19 cellular contexts compared by ENCODE assay signal in the genomic region with DNA sequence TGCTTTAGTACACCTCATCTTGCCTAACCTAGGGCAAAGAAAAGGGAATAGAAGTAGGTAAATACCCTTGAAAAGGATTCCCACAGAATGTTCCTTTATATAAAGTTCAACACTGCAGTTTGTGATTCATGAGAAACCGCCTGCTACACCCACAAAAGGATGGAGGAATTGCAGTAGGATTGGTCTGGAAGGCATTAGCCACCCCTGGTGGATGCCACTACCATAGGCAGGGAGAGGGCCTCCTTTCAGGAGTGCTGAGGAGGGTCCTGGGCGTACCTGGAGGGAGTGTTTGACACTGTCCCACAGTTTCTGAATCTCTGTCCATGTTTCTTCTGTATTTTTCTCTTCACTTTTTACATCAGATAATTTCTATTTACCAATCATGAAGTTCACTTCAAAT.
DNase-seq lines count a peak whose midpoint lies in the region; ATAC-seq, FAIRE-seq and TF ChIP-seq lines count a peak whose summit lies in the region.
"Had no signal": no experiment of that assay in that cellular context is flagged by ENCODE, and none has a peak within 500 bp of the region (broad histone marks: within the 10 kb centered on the region; RNA-seq: fewer than 3 reads in every experiment).

No MANE protein-coding gene starts in this region.

- FAIRE-seq in HepG2 (lab: Jason Lieb, UNC) = no peak

- BruUV-seq in HepG2 (replicated peaks; lab: Mats Ljungman, UMichigan) = no TSS peak

- H3K4me2 ChIP-seq in HepG2 (ENCODE audit: low read depth, low read length) (no peak overlapping the region), hepatocyte (no peak overlapping the region)

- H3K4me3 ChIP-seq in HepG2 (replicated peaks in 1 of 3; ENCODE audit: insufficient read depth in 1 of 3, low read depth in 2 of 3, low read length in 3 of 3) (no peak overlapping the region), right lobe of liver (no peak overlapping the region), hepatocyte (no peak overlapping the region)
- H3K4me3 ChIP-seq: dorsolateral prefrontal cortex, SJSA1, tibial nerve had no signal

- H3K27ac Mint-ChIP-seq in WTC11 = no peak overlapping the region
- no peak overlapping the region for H3K27ac Mint-ChIP-seq in type B pancreatic cell
- no peak overlapping the region for H3K27ac Mint-ChIP-seq in immature natural killer cell
- H3K27ac Mint-ChIP-seq: activated CD8-positive, alpha-beta T cell treated with anti-CD3 and anti-CD28 coated beads, Interleukin-2, amount 10 ng/mL, durations not matched to agents 7 days and 5 days; activated T-helper 2 cell treated with anti-CD3 and anti-CD28 coated beads, Interferon-gamma antibody, Interleukin-2, Interleukin-4, amounts not matched to agents 10 μg/mL and 5 μg/mL and 100 μg/mL, durations not matched to agents 14 hours and 24 hours and 36 hours had no signal

- H3K4me1 ChIP-seq in HepG2 (ENCODE audit: insufficient read depth, low read length) (no peaks in the 10 kb centered on the region), right lobe of liver (no peaks in the 10 kb centered on the region), hepatocyte (ENCODE audit: insufficient read depth) (no peaks in the 10 kb centered on the region)
- H3K4me1 ChIP-seq: SJSA1 had no signal

- intact Hi-C loops in HepG2 (cut with micrococcal nuclease; ENCODE audit: unreplicated experiment) (no loop called here), right lobe of liver (cut with DNase I) (no loop called here)

- H3K9me3 Mint-ChIP-seq in WTC11 (peaks cover 4% of the 10 kb centered on the region), type B pancreatic cell (peaks cover 2% of the 10 kb centered on the region), immature natural killer cell (peaks cover 0 to 6% (median 0%) of the 10 kb centered on the region in 6 donors)
- H3K9me3 Mint-ChIP-seq: activated T-helper 2 cell treated with anti-CD3 and anti-CD28 coated beads, Interferon-gamma antibody, Interleukin-2, Interleukin-4, amounts not matched to agents 10 μg/mL and 5 μg/mL and 100 μg/mL, durations not matched to agents 14 hours and 24 hours and 36 hours had no signal

- POLR2A ChIA-PET in HepG2 (lab: Yijun Ruan, JAX) (no interaction called here), WTC11 (lab: Charles Lee) (no interaction called here)

- H3K4me1 Mint-ChIP-seq in WTC11 = peaks cover 15% of the 10 kb centered on the region
- H3K4me1 Mint-ChIP-seq in type B pancreatic cell (ENCODE audit: unreplicated experiment) = no peaks in the 10 kb centered on the region
- H3K4me1 Mint-ChIP-seq in immature natural killer cell = no peaks in the 10 kb centered on the region

- H4K20me1 ChIP-seq in HepG2 (ENCODE audit: insufficient read depth, low read length) (no peaks in the 10 kb centered on the region), hepatocyte (ENCODE audit: insufficient read depth, poor library complexity, severe bottlenecking) (no peaks in the 10 kb centered on the region)

- H3K79me2 ChIP-seq in HepG2 (ENCODE audit: insufficient read depth, low read length) = no peaks in the 10 kb centered on the region
- no peaks in the 10 kb centered on the region for H3K79me2 ChIP-seq in hepatocyte

- TF ChIP-seq POLR2A in HepG2 (IDR thresholded peaks at IDR 0.05; ENCODE audit: insufficient read depth in 1 of 2, low read depth in 2 of 2, low read length in 2 of 2) (no peak), right lobe of liver (IDR thresholded peaks at IDR 0.05) (no peak)

- TF ChIP-seq CTCF in HepG2 (CRISPR knock-in tag; IDR thresholded peaks at IDR 0.05) (0 out of 2 replicates have a peak, but pooled peaks have one; percentile 13), right lobe of liver (IDR thresholded peaks at IDR 0.05) (no peak), WTC11 (IDR thresholded peaks at IDR 0.05) (no peak), hepatocyte (IDR thresholded peaks at IDR 0.05; ENCODE audit: poor library complexity) (peak; percentile 8), type B pancreatic cell (conservative IDR thresholded peaks at IDR 0.05) (peak; percentile 36)

- no peak overlapping the region for H3K27ac ChIP-seq in HepG2 (ENCODE audit: extremely low read length, insufficient read depth, low read length)
- H3K27ac ChIP-seq in right lobe of liver = no peak overlapping the region
- H3K27ac ChIP-seq in hepatocyte = no peak overlapping the region
- H3K27ac ChIP-seq: dorsolateral prefrontal cortex, SJSA1, tibial nerve had no signal

- DNase-seq in HepG2 (ENCODE audit: low spot score) = no peak
- DNase-seq in right lobe of liver = no peak
- DNase-seq in WTC11 (ENCODE audit: low spot score) = peak; percentile 40
- DNase-seq in hepatocyte (ENCODE audit: low spot score) = no peak
- no peak for DNase-seq in type B pancreatic cell (ENCODE audit: extremely low spot score, unreplicated experiment)
- DNase-seq in NCI-H526 (lab: John Stamatoyannopoulos, UW) = no peak
- DNase-seq in immature natural killer cell = no peak
- no peak for DNase-seq in HuH-7.5 (ENCODE audit: low spot score)
- DNase-seq: ACHN; activated CD8-positive, alpha-beta T cell treated with anti-CD3 and anti-CD28 coated beads, Interleukin-2, amount 10 ng/mL, durations not matched to agents 7 days and 5 days; amygdala; dorsolateral prefrontal cortex; KBM-7; NCI-H187; stimulated activated CD4-positive, alpha-beta T cell treated with anti-CD3 and anti-CD28 coated beads, Interleukin-4, amount 100 ng/mL, for 4 hours had no signal

- H3K27me3 ChIP-seq in HepG2 (ENCODE audit: control insufficient read depth in 1 of 2, insufficient read depth in 2 of 2, low read length in 2 of 2) = no peaks in the 10 kb centered on the region
- H3K27me3 ChIP-seq in right lobe of liver = no peaks in the 10 kb centered on the region
- no peaks in the 10 kb centered on the region for H3K27me3 ChIP-seq in hepatocyte
- H3K27me3 ChIP-seq: SJSA1, tibial nerve had no signal

- CTCF ChIA-PET in HepG2 (lab: Yijun Ruan, JAX; ENCODE audit: low intra/inter-chr PET ratio, low total read pairs) (no interaction called here), WTC11 (lab: Charles Lee) (interaction anchor here (1.2 kb wide), 1 partner anchor 183 kb away, joined by 3 read pairs; no protein-coding TSS in a partner anchor)

- TF ChIP-seq RAD21 in HepG2 (CRISPR knock-in tag; IDR thresholded peaks at IDR 0.05) = no peak

- in situ Hi-C loops in HepG2 (cut with HindIII; ENCODE audit: extremely low pct_ligation_motif_present, low pct_unique_long_range_greater_than_20kb) = no loop called here

- no peaks in the 10 kb centered on the region for H3K36me3 ChIP-seq in HepG2 (replicated peaks in 1 of 2; ENCODE audit: control insufficient read depth in 1 of 2, insufficient read depth in 2 of 2, low read length in 2 of 2)
- no peaks in the 10 kb centered on the region for H3K36me3 ChIP-seq in right lobe of liver
- no peaks in the 10 kb centered on the region for H3K36me3 ChIP-seq in hepatocyte (replicated peaks; ENCODE audit: insufficient read depth, low read depth)
- H3K36me3 ChIP-seq: SJSA1, tibial nerve had no signal

- TF ChIP-seq EP300 in HepG2 (IDR thresholded peaks at IDR 0.05; ENCODE audit: low read depth in 2 of 2, low read length in 2 of 2) (no peak), HepG2 (CRISPR knock-in tag; IDR thresholded peaks at IDR 0.05; ENCODE audit: borderline replicate concordance) (no peak)

- H3K9me2 ChIP-seq in hepatocyte (replicated peaks; ENCODE audit: insufficient read depth) = no peaks in the 10 kb centered on the region

- H3K9ac ChIP-seq in HepG2 (ENCODE audit: insufficient read depth, low read depth, low read length) = no peak overlapping the region

- H3K36me3 Mint-ChIP-seq in WTC11 (no peaks in the 10 kb centered on the region), type B pancreatic cell (no peaks in the 10 kb centered on the region), immature natural killer cell (no peaks in the 10 kb centered on the region)

- WGBS in HepG2 (ENCODE audit: low lambda C conversion rate) = 17% methylated on average over 2 of the region's 2 CpGs
- 52% methylated on average over 2 of the region's 2 CpGs for WGBS in right lobe of liver (ENCODE audit: insufficient coverage, low coverage, low lambda C conversion rate, missing lambda C conversion rate)
- 91% methylated on average over 2 of the region's 2 CpGs for WGBS in hepatocyte (ENCODE audit: low lambda C conversion rate, missing lambda C conversion rate)

- ATAC-seq in HepG2 (peak; percentile 48; the same call in 1 of the 3 replicates), right lobe of liver (no peak), WTC11 (peak; percentile 96)
- ATAC-seq: activated CD8-positive, alpha-beta T cell treated with anti-CD3 and anti-CD28 coated beads, Interleukin-2, amount 10 ng/mL, durations not matched to agents 7 days and 5 days; HCT116 had no signal

- H3K27me3 Mint-ChIP-seq in WTC11 (ENCODE audit: low read depth) = no peaks in the 10 kb centered on the region
- no peaks in the 10 kb centered on the region for H3K27me3 Mint-ChIP-seq in type B pancreatic cell
- peaks cover 0 to 2% (median 0%) of the 10 kb centered on the region in 3 donors for H3K27me3 Mint-ChIP-seq in immature natural killer cell (ENCODE audit: low read depth in 3 of 3)

- no peak overlapping the region for H2AFZ ChIP-seq in HepG2 (ENCODE audit: low read length)
- no peak overlapping the region for H2AFZ ChIP-seq in hepatocyte

- H3K9me3 ChIP-seq in HepG2 (ENCODE audit: low read length) (no peaks in the 10 kb centered on the region), right lobe of liver (no peaks in the 10 kb centered on the region), hepatocyte (ENCODE audit: low read depth) (no peaks in the 10 kb centered on the region)
- H3K9me3 ChIP-seq: SJSA1, tibial nerve had no signal

- H3K4me3 Mint-ChIP-seq in WTC11 = no peak overlapping the region
- H3K4me3 Mint-ChIP-seq in type B pancreatic cell = no peak overlapping the region
- no peak overlapping the region for H3K4me3 Mint-ChIP-seq in immature natural killer cell
- H3K4me3 Mint-ChIP-seq: activated CD8-positive, alpha-beta T cell treated with anti-CD3 and anti-CD28 coated beads, Interleukin-2, amount 10 ng/mL, durations not matched to agents 7 days and 5 days had no signal

TF ChIP-seq in HepG2, 621 proteins besides CTCF, POLR2A, EP300 and RAD21:
- TF ChIP-seq ZNF891 (CRISPR knock-in tag; IDR thresholded peaks at IDR 0.05) (no peak), STAG1 (CRISPR knock-in tag; IDR thresholded peaks at IDR 0.05) (peak; percentile 27; the same call in 1 of the 2 replicates)
TF ChIP-seq in HepG2: peak in this region for 1.

TF ChIP-seq in WTC11, 78 proteins besides CTCF, POLR2A, EP300 and RAD21:
- TF ChIP-seq NFYB (CRISPR knock-in tag; conservative IDR thresholded peaks at IDR 0.05; ENCODE audit: low read depth) = no peak
- TF ChIP-seq ATF3 (CRISPR knock-in tag; conservative IDR thresholded peaks at IDR 0.05) = no peak
TF ChIP-seq in WTC11: peak in this region for 0.

Comparison
In these comparisons a context has a peak if more than half of its experiments do, and no peak if none do; other contexts are left out.
1. ATAC-seq: peak in HepG2 (single experiment) and WTC11 (single experiment); none in right lobe of liver (0 of 4).
2. CTCF ChIP-seq: peak in HepG2 (single experiment), hepatocyte (single experiment) and type B pancreatic cell (single experiment); none in right lobe of liver (0 of 4) and WTC11 (single experiment).
3. Of the 50 proteins assayed by ChIP-seq in both HepG2 and WTC11: peak only in HepG2: CTCF; only in WTC11: none; in both: none; in neither: 49.